ENCODE assay signal across 19 cellular contexts in genomic region chr2:3465328-3465727, GRCh38. TPM values are rescaled to one million over a fixed set of nuclear protein-coding genes. Genes with fewer than 3 reads are reported as not detected.
DNase-seq lines count a peak whose midpoint lies in the region; ATAC-seq and TF ChIP-seq lines count a peak whose summit lies in the region.
"Had no signal": no experiment of that assay in that cellular context is flagged by ENCODE, and none has a peak within 500 bp of the region (broad histone marks: within the 10 kb centered on the region; RNA-seq: fewer than 3 reads in every experiment).

No MANE protein-coding gene starts in this region.

- intact Hi-C loops in adrenal gland (cut with DNase I): no loop called here
- intact Hi-C loops in right cardiac atrium (cut with DNase I): no loop called here

- ATAC-seq in right cardiac atrium: no peak
- ATAC-seq in GM21528 (IDR thresholded peaks at IDR 0.05; ENCODE audit: low FRiP score, unreplicated experiment): no peak
- ATAC-seq in GM21576 (IDR thresholded peaks at IDR 0.05; ENCODE audit: unreplicated experiment): no peak
- ATAC-seq in HG03460 (IDR thresholded peaks at IDR 0.05; ENCODE audit: unreplicated experiment): no peak

- TF ChIP-seq CTCF in HFFc6 (IDR thresholded peaks at IDR 0.05): no peak
- no peak for TF ChIP-seq CTCF in adrenal gland (IDR thresholded peaks at IDR 0.05)

- H3K27me3 Mint-ChIP-seq in HFFc6 (ENCODE audit: insufficient read depth): peaks cover 2% of the 10 kb centered on the region; the same call in 1 of the 2 replicates

- H3K4me1 ChIP-seq in adrenal gland (replicated peaks in 1 of 2) (peaks cover 3 to 19% of the 10 kb centered on the region in 2 donors), right cardiac atrium (ENCODE audit: control insufficient read depth, insufficient read depth, low read length) (peaks cover 10% of the 10 kb centered on the region), skeletal muscle satellite cell (ENCODE audit: control insufficient read depth, insufficient read depth, low read length) (peaks cover 50% of the 10 kb centered on the region)

- H3K4me3 Mint-ChIP-seq in HFFc6: peak overlapping the region; percentile 63
- H3K4me3 Mint-ChIP-seq: neural crest cell had no signal

- H3K36me3 Mint-ChIP-seq in HFFc6 (ENCODE audit: low read depth): peaks cover 29% of the 10 kb centered on the region

- peak overlapping the region; percentile 84 for H3K27ac Mint-ChIP-seq in HFFc6

- no peak for TF ChIP-seq POLR2A in adrenal gland (IDR thresholded peaks at IDR 0.05)

- H3K27ac ChIP-seq in adrenal gland (peak overlapping the region in 4 of 5 donors; percentile 26 to 90 (median 70)), right cardiac atrium (ENCODE audit: low read length) (peak overlapping the region; percentile 83)
- H3K27ac ChIP-seq: prostate gland, WERI-Rb-1 had no signal

- no peaks in the 10 kb centered on the region for H3K9me3 ChIP-seq in adrenal gland (replicated peaks in 1 of 3)
- no peaks in the 10 kb centered on the region for H3K9me3 ChIP-seq in right cardiac atrium (ENCODE audit: control insufficient read depth, low read length)
- no peaks in the 10 kb centered on the region for H3K9me3 ChIP-seq in skeletal muscle satellite cell (replicated peaks; ENCODE audit: low read length)
- H3K9me3 ChIP-seq: prostate gland had no signal

- DNase-seq in HFFc6: no peak
- DNase-seq in adrenal gland: no peak
- peak in 1 of 3 donors; percentile 39 for DNase-seq in right cardiac atrium
- DNase-seq in activated CD4-positive, alpha-beta T cell treated with anti-CD3 and anti-CD28 coated beads for 1 hour: no peak
- DNase-seq: activated CD4-positive, alpha-beta T cell treated with anti-CD3 and anti-CD28 coated beads, Interleukin-2, amount 50 U/mL, for 4 hours; cortex of kidney; DMS79; KG1; midbrain; NCI-H2081 treated with DMSO at 0.1 percent for 48 hours; NCI-H524 treated with DMSO at 0.1 percent for 48 hours; SHP77; WERI-Rb-1 had no signal

- H3K36me3 ChIP-seq in adrenal gland (replicated peaks in 1 of 2) (peaks cover 0 to 40% of the 10 kb centered on the region in 2 donors), skeletal muscle satellite cell (ENCODE audit: insufficient read depth, low read length) (peaks cover 39% of the 10 kb centered on the region)

- 89 to 94% (median 93%) methylated on average over 28 of the region's 28 CpGs for WGBS in adrenal gland, 4 donors
- WGBS in right cardiac atrium: 89% methylated on average over 28 of the region's 28 CpGs

- no peaks in the 10 kb centered on the region for H3K27me3 ChIP-seq in adrenal gland
- H3K27me3 ChIP-seq in right cardiac atrium (ENCODE audit: control insufficient read depth, insufficient read depth): no peaks in the 10 kb centered on the region
- H3K27me3 ChIP-seq in skeletal muscle satellite cell (ENCODE audit: control insufficient read depth, insufficient read depth, low read length): no peaks in the 10 kb centered on the region

- H3K4me1 Mint-ChIP-seq in HFFc6 (ENCODE audit: low read depth): peaks cover 38% of the 10 kb centered on the region

- peak overlapping the region; percentile 69 for H3K9ac ChIP-seq in skeletal muscle satellite cell (ENCODE audit: low read depth, low read length)

- H3K9me3 Mint-ChIP-seq in HFFc6: no peaks in the 10 kb centered on the region
- H3K9me3 Mint-ChIP-seq: neural crest cell had no signal

- H3K4me2 ChIP-seq in skeletal muscle satellite cell (ENCODE audit: low read length): peak overlapping the region; percentile 44

- H3K4me3 ChIP-seq in adrenal gland: no peak overlapping the region
- H3K4me3 ChIP-seq in right cardiac atrium (ENCODE audit: low read length): no peak overlapping the region
- peak overlapping the region; percentile 16 for H3K4me3 ChIP-seq in skeletal muscle satellite cell (ENCODE audit: low read length)
- H3K4me3 ChIP-seq: prostate gland had no signal

RNA-seq across cellular contexts. Expression of gene ADI1, which starts 54.0 kb away (rescaled TPM):
- total RNA-seq in HFFc6 (2021; fragmentation: NEBNext Ultra II Directional; extraction: Animal tissue kit (Norgen Biotek cat#: 25700)): 10 to 100 TPM; 66.6 to 94.2 (median 75.5) TPM
- total RNA-seq in adrenal gland: 100 to 1,000 TPM in 4 of 8 donors, 10 to 100 TPM in 4; 79.6 to 147 (median 103) TPM
- polyA plus RNA-seq in adrenal gland: 100 to 1,000 TPM in 1 of 3 donors, 10 to 100 TPM in 2; 50.0 to 160 (median 64.3) TPM
- 100 to 1,000 TPM; 124 to 195 (median 159) TPM for total RNA-seq in right cardiac atrium
- 132 TPM for polyA plus RNA-seq in right cardiac atrium
- 45.7 and 51.0 TPM in 2 replicates for total RNA-seq in skeletal muscle satellite cell (2012; rRNA removed)
